1 cellular context compared by ENCODE assay signal in the genomic region with DNA sequence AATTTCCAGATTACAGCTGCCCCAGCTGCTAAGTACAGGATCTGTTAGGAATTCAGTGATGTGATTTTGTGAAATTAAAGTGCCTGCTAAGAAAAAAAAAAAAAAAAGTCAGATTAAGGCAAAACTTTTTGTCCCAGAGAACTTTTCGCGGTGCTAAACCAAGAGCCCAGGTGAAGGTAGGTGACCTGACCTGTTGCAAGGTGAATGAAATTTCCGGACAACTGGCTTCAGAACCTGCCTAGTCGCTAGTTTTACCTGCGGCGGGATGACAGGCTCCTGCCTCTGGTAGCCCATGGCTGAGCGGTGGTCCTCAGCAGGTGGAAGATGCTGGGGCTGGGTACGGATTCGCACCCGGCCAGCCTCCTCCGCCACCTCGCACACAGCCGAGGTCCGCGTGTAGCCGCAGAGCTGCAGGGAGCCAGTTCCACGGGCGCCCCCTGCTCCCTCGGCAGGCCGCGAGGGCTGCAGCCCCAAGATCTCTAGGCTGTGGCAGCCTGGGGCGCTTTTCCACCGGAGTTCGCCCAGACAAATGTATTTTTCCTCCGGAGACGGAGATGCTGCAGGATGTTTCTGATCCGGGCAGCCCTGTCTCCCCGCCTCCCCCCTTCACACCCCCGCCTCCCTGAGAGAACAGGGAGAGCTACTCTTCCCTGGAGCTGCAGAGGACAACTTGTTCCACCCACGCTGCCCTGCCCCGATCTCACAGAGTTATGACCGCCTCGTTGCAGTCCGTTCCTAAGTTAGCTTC.
A peak's percentile ranks its signal among the peaks of the same experiment; 100 is the strongest.
TF ChIP-seq lines count a peak whose summit lies in the region.

A gene with protein sequence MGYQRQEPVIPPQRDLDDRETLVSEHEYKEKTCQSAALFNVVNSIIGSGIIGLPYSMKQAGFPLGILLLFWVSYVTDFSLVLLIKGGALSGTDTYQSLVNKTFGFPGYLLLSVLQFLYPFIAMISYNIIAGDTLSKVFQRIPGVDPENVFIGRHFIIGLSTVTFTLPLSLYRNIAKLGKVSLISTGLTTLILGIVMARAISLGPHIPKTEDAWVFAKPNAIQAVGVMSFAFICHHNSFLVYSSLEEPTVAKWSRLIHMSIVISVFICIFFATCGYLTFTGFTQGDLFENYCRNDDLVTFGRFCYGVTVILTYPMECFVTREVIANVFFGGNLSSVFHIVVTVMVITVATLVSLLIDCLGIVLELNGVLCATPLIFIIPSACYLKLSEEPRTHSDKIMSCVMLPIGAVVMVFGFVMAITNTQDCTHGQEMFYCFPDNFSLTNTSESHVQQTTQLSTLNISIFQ (minus strand): TSS at position 572 of the 748 bp plus-strand sequence. CDS start 278 bp downstream, at position 294.

TF ChIP-seq in HepG2, 621 proteins besides CTCF, POLR2A, EP300 and RAD21:
- TF ChIP-seq ZNF687 (CRISPR knock-in tag; IDR thresholded peaks at IDR 0.05), result peak; percentile 72
- no peak for TF ChIP-seq ZFP90 (CRISPR knock-in tag; IDR thresholded peaks at IDR 0.05; ENCODE audit: borderline replicate concordance)
- TF ChIP-seq RFX3 (CRISPR knock-in tag; IDR thresholded peaks at IDR 0.05), result no peak
- TF ChIP-seq SPEN (CRISPR knock-in tag; IDR thresholded peaks at IDR 0.05; ENCODE audit: low read depth), result no peak
- TF ChIP-seq SRY (CRISPR knock-in tag; IDR thresholded peaks at IDR 0.05), result no peak
- TF ChIP-seq ZMYM4 (CRISPR knock-in tag; IDR thresholded peaks at IDR 0.05), result 0 out of 2 replicates have a peak, but pooled peaks have one; percentile 40
- TF ChIP-seq SAFB2 (CRISPR knock-in tag; IDR thresholded peaks at IDR 0.05; ENCODE audit: borderline replicate concordance, low read depth), result no peak
- TF ChIP-seq KMT2A (CRISPR knock-in tag; IDR thresholded peaks at IDR 0.05), result 0 out of 2 replicates have a peak, but pooled peaks have one; percentile 31
- TF ChIP-seq ZBTB3 (CRISPR knock-in tag; IDR thresholded peaks at IDR 0.05; ENCODE audit: borderline replicate concordance, low read depth), result no peak
- peak; percentile 34 for TF ChIP-seq ZEB1 (IDR thresholded peaks at IDR 0.05; ENCODE audit: insufficient replicate concordance, low read depth)
- TF ChIP-seq, protein P1, sequence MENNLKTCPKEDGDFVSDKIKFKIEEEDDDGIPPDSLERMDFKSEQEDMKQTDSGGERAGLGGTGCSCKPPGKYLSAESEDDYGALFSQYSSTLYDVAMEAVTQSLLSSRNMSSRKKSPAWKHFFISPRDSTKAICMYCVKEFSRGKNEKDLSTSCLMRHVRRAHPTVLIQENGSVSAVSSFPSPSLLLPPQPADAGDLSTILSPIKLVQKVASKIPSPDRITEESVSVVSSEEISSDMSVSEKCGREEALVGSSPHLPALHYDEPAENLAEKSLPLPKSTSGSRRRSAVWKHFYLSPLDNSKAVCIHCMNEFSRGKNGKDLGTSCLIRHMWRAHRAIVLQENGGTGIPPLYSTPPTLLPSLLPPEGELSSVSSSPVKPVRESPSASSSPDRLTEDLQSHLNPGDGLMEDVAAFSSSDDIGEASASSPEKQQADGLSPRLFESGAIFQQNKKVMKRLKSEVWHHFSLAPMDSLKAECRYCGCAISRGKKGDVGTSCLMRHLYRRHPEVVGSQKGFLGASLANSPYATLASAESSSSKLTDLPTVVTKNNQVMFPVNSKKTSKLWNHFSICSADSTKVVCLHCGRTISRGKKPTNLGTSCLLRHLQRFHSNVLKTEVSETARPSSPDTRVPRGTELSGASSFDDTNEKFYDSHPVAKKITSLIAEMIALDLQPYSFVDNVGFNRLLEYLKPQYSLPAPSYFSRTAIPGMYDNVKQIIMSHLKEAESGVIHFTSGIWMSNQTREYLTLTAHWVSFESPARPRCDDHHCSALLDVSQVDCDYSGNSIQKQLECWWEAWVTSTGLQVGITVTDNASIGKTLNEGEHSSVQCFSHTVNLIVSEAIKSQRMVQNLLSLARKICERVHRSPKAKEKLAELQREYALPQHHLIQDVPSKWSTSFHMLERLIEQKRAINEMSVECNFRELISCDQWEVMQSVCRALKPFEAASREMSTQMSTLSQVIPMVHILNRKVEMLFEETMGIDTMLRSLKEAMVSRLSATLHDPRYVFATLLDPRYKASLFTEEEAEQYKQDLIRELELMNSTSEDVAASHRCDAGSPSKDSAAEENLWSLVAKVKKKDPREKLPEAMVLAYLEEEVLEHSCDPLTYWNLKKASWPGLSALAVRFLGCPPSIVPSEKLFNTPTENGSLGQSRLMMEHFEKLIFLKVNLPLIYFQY (CRISPR knock-in tag; IDR thresholded peaks at IDR 0.05; ENCODE audit: borderline replicate concordance), result no peak
- TF ChIP-seq STAG1 (CRISPR knock-in tag; IDR thresholded peaks at IDR 0.05), result 0 out of 2 replicates have a peak, but pooled peaks have one; percentile 15
- TF ChIP-seq IRX3 (CRISPR knock-in tag; IDR thresholded peaks at IDR 0.05; ENCODE audit: borderline replicate concordance, low read depth), result no peak
- TF ChIP-seq, protein P2, sequence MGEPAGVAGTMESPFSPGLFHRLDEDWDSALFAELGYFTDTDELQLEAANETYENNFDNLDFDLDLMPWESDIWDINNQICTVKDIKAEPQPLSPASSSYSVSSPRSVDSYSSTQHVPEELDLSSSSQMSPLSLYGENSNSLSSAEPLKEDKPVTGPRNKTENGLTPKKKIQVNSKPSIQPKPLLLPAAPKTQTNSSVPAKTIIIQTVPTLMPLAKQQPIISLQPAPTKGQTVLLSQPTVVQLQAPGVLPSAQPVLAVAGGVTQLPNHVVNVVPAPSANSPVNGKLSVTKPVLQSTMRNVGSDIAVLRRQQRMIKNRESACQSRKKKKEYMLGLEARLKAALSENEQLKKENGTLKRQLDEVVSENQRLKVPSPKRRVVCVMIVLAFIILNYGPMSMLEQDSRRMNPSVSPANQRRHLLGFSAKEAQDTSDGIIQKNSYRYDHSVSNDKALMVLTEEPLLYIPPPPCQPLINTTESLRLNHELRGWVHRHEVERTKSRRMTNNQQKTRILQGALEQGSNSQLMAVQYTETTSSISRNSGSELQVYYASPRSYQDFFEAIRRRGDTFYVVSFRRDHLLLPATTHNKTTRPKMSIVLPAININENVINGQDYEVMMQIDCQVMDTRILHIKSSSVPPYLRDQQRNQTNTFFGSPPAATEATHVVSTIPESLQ (CRISPR knock-in tag; conservative IDR thresholded peaks at IDR 0.05), result no peak
TF ChIP-seq in HepG2: peak in this region for 5.
